15 cellular contexts compared by ENCODE assay signal in the genomic region with DNA sequence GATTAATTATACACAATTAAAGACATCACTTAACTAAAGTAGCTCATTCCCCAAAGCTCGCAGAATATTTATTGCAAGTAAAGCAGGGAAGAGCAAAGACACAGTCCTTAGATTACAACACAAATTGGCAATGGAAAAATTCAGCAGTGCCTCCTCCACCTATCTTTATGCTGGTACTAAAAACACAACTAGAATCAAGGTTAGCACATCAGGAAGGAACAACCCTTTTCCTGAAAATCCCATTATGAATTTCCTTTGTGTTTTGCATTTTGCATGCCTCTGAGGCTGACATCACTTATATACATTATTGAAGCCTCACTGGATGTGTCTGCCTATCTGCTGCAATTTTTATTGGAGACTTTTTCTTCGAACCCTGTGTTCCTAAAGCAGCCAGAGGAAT.
"Had no signal": no experiment of that assay in that cellular context is flagged by ENCODE, and none has a peak within 500 bp of the region (broad histone marks: within the 10 kb centered on the region; RNA-seq: fewer than 3 reads in every experiment).

No MANE protein-coding gene starts in this region.

- H2AFZ ChIP-seq: parathyroid adenoma had no signal

- H3K27ac ChIP-seq: parathyroid adenoma, prostate gland, sigmoid colon, skin epidermis had no signal

- ATAC-seq: effector memory CD8-positive, alpha-beta T cell; heart right ventricle had no signal

- H3K27me3 ChIP-seq: heart right ventricle, sigmoid colon had no signal

- H3K4me1 ChIP-seq: parathyroid adenoma, prostate gland, sigmoid colon had no signal

- H3K9ac ChIP-seq: parathyroid adenoma had no signal

- DNase-seq: cortex of kidney; effector memory CD8-positive, alpha-beta T cell; foreskin melanocyte; heart right ventricle; hypothalamus; kidney glomerular epithelial cell; midbrain; sigmoid colon; stimulated activated CD4-positive, alpha-beta T cell treated with anti-CD3 and anti-CD28 coated beads, Interleukin-12 subunit alpha, Interleukin-12 subunit beta, amount 100 ng/mL, for 4 hours; stimulated activated naive CD4-positive, alpha-beta T cell treated with Interleukin-2 at 50 U/mL for 16 hours; trophoblast cell had no signal

- H3K9me3 ChIP-seq: prostate gland, sigmoid colon had no signal

- H3K79me2 ChIP-seq: parathyroid adenoma had no signal

- H3K36me3 ChIP-seq: heart right ventricle, prostate gland, sigmoid colon had no signal

- FAIRE-seq: islet of Langerhans had no signal

- H3K4me3 ChIP-seq: heart right ventricle, prostate gland, sigmoid colon, skin epidermis had no signal
